ENCODE assay signal across 13 cellular contexts in genomic region chr1:230231739-230232075, GRCh38.
DNase-seq lines count a peak whose midpoint lies in the region; ATAC-seq, FAIRE-seq and TF ChIP-seq lines count a peak whose summit lies in the region.
"Had no signal": no experiment of that assay in that cellular context is flagged by ENCODE, and none has a peak within 500 bp of the region (broad histone marks: within the 10 kb centered on the region; RNA-seq: fewer than 3 reads in every experiment).

No MANE protein-coding gene starts in this region.

- H3K27me3 Mint-ChIP-seq in activated CD4-positive, alpha-beta T cell treated with anti-CD3 and anti-CD28 coated beads for 36 hours = no peaks in the 10 kb centered on the region
- H3K27me3 Mint-ChIP-seq: activated naive CD8-positive, alpha-beta T cell treated with anti-CD3 and anti-CD28 coated beads, Interleukin-2, amount 10 ng/mL, durations not matched to agents 7 days and 5 days had no signal

- in situ Hi-C loops in G401 (cut with HindIII; ENCODE audit: low sequenced_read_pairs) = no loop called here

- FAIRE-seq in bronchial epithelial cell (lab: Jason Lieb, UNC) = no peak

- H3K27ac Mint-ChIP-seq in activated CD4-positive, alpha-beta T cell treated with anti-CD3 and anti-CD28 coated beads for 36 hours = peak overlapping the region; percentile 55
- H3K27ac Mint-ChIP-seq: activated naive CD8-positive, alpha-beta T cell treated with anti-CD3 and anti-CD28 coated beads, Interleukin-2, amount 10 ng/mL, durations not matched to agents 7 days and 5 days; T-helper 1 cell treated with Interleukin-12 subunit alpha and Interleukin-12 subunit beta and Interleukin-4 antibody, amounts not matched to agents 30 μg/mL and 1 μg/mL, for 36 hours had no signal

- intact Hi-C loops in activated CD4-positive, alpha-beta T cell treated with anti-CD3 and anti-CD28 coated beads for 36 hours (cut with DNase I, micrococcal nuclease) = no loop called here

- TF ChIP-seq CTCF in bronchial epithelial cell (IDR thresholded peaks at IDR 0.05; ENCODE audit: insufficient read depth, low read length, severe bottlenecking) (no peak), lung (IDR thresholded peaks at IDR 0.05; ENCODE audit: control extremely low read depth, extremely low read depth) (no peak), thoracic aorta (IDR thresholded peaks at IDR 0.05) (no peak)

- peaks cover 11% of the 10 kb centered on the region for H3K4me1 Mint-ChIP-seq in activated CD4-positive, alpha-beta T cell treated with anti-CD3 and anti-CD28 coated beads for 36 hours

- peak; percentile 74 for ATAC-seq in activated CD4-positive, alpha-beta T cell treated with anti-CD3 and anti-CD28 coated beads for 36 hours
- ATAC-seq in lung (ENCODE audit: insufficient read depth, low FRiP score) (peak; percentile 85), thoracic aorta (ENCODE audit: insufficient number of reproducible peaks, low FRiP score, low read depth) (peak; percentile 90)

- H3K27me3 ChIP-seq in bronchial epithelial cell (ENCODE audit: control insufficient read depth, insufficient read depth, low read length) = no peaks in the 10 kb centered on the region
- no peaks in the 10 kb centered on the region for H3K27me3 ChIP-seq in lung (ENCODE audit: control insufficient read depth, insufficient read depth)
- H3K27me3 ChIP-seq in thoracic aorta (replicated peaks; ENCODE audit: insufficient read depth) = no peaks in the 10 kb centered on the region

- POLR2A ChIA-PET in activated CD4-positive, alpha-beta T cell treated with anti-CD3 and anti-CD28 coated beads for 36 hours (lab: Charles Lee) = no interaction called here

- no peaks in the 10 kb centered on the region for H3K9me3 ChIP-seq in lung (ENCODE audit: control insufficient read depth in 2 of 2, insufficient read depth in 1 of 2, low read length in 1 of 2)
- no peaks in the 10 kb centered on the region for H3K9me3 ChIP-seq in thoracic aorta

- no peaks in the 10 kb centered on the region for H3K9me3 Mint-ChIP-seq in activated CD4-positive, alpha-beta T cell treated with anti-CD3 and anti-CD28 coated beads for 36 hours (ENCODE audit: low read depth)
- H3K9me3 Mint-ChIP-seq: activated naive CD8-positive, alpha-beta T cell treated with anti-CD3 and anti-CD28 coated beads, Interleukin-2, amount 10 ng/mL, durations not matched to agents 7 days and 5 days; T-helper 1 cell treated with Interleukin-12 subunit alpha and Interleukin-12 subunit beta and Interleukin-4 antibody, amounts not matched to agents 30 μg/mL and 1 μg/mL, for 36 hours had no signal

- H3K27ac ChIP-seq in lung (ENCODE audit: low read depth in 1 of 2, low read length in 1 of 2) (peak overlapping the region; percentile 3 to 69), thoracic aorta (peak overlapping the region; percentile 80 to 91)

- no peak overlapping the region for H3K4me3 Mint-ChIP-seq in activated CD4-positive, alpha-beta T cell treated with anti-CD3 and anti-CD28 coated beads for 36 hours
- H3K4me3 Mint-ChIP-seq: activated naive CD8-positive, alpha-beta T cell treated with anti-CD3 and anti-CD28 coated beads, Interleukin-2, amount 10 ng/mL, durations not matched to agents 7 days and 5 days; T-helper 1 cell treated with Interleukin-12 subunit alpha and Interleukin-12 subunit beta and Interleukin-4 antibody, amounts not matched to agents 30 μg/mL and 1 μg/mL, for 36 hours had no signal

- no peak overlapping the region for H3K4me3 ChIP-seq in bronchial epithelial cell (ENCODE audit: low read depth, low read length)
- H3K4me3 ChIP-seq in lung = no peak overlapping the region
- H3K4me3 ChIP-seq in thoracic aorta = peak overlapping the region; percentile 43

- CTCF ChIA-PET in activated CD4-positive, alpha-beta T cell treated with anti-CD3 and anti-CD28 coated beads for 36 hours (lab: Charles Lee) = interaction anchor here (0.8 to 1.3 kb wide), 3 partner anchors 12 to 120 kb away, joined by 3 read pairs; no protein-coding TSS in a partner anchor

- peak; percentile 53 for DNase-seq in activated CD4-positive, alpha-beta T cell treated with anti-CD3 and anti-CD28 coated beads for 36 hours
- DNase-seq in activated CD4-positive, alpha-beta T cell treated with anti-CD3 and anti-CD28 coated beads for 1 hour = no peak
- DNase-seq in bronchial epithelial cell (ENCODE audit: low read depth) (peak; percentile 65), lung (ENCODE audit: low spot score) (peak; percentile 83), thoracic aorta (ENCODE audit: low spot score) (peak; percentile 79), foreskin melanocyte (no peak), G401 (ENCODE audit: low spot score) (no peak), NCI-H1105 (lab: John Stamatoyannopoulos, UW) (no peak)
- DNase-seq: ACHN; activated naive CD8-positive, alpha-beta T cell treated with anti-CD3 and anti-CD28 coated beads, Interleukin-2, amount 10 ng/mL, durations not matched to agents 7 days and 5 days; NCI-H1436 treated with DMSO at 0.1 percent for 48 hours; stimulated activated CD4-positive, alpha-beta T cell treated with anti-CD3 and anti-CD28 coated beads, Interleukin-4, amount 100 ng/mL, for 1 hour had no signal

- H3K36me3 ChIP-seq in bronchial epithelial cell (ENCODE audit: control insufficient read depth, insufficient read depth, low read length) (peaks cover 2% of the 10 kb centered on the region), lung (ENCODE audit: control insufficient read depth in 2 of 2, insufficient read depth in 2 of 2, low read length in 2 of 2) (peaks cover 2 to 8% of the 10 kb centered on the region in 2 donors), thoracic aorta (no peaks in the 10 kb centered on the region)

- peaks cover 26% of the 10 kb centered on the region for H3K36me3 Mint-ChIP-seq in activated CD4-positive, alpha-beta T cell treated with anti-CD3 and anti-CD28 coated beads for 36 hours (ENCODE audit: low read depth)
- H3K36me3 Mint-ChIP-seq: activated naive CD8-positive, alpha-beta T cell treated with anti-CD3 and anti-CD28 coated beads, Interleukin-2, amount 10 ng/mL, durations not matched to agents 7 days and 5 days had no signal

- WGBS in lung, 2 donors = 53 to 81% methylated on average over 7 of the region's 7 CpGs

- peaks cover 5 to 11% of the 10 kb centered on the region in 2 donors for H3K4me1 ChIP-seq in lung (ENCODE audit: control insufficient read depth in 2 of 2, insufficient read depth in 2 of 2, low read length in 2 of 2)
- peaks cover 24 to 51% of the 10 kb centered on the region in 2 donors for H3K4me1 ChIP-seq in thoracic aorta (ENCODE audit: control insufficient read depth in 1 of 2, low read depth in 2 of 2)

Comparison
In these comparisons a context has a peak if more than half of its experiments do, and no peak if none do; other contexts are left out.
1. DNase-seq: peak in activated CD4-positive, alpha-beta T cell treated with anti-CD3 and anti-CD28 coated beads for 36 hours (single experiment), bronchial epithelial cell (single experiment), lung (single experiment) and thoracic aorta (single experiment); none in activated CD4-positive, alpha-beta T cell treated with anti-CD3 and anti-CD28 coated beads for 1 hour (single experiment), foreskin melanocyte (single experiment), G401 (single experiment) and NCI-H1105 (single experiment).
2. Peak in every context shown above with its lines, with median percentiles within 50 percentile points of each other: ATAC-seq.